In genomic region chr12:120265203-120265482, GRCh38 we compare ENCODE assay signal across 1 cellular context.
TF ChIP-seq lines count a peak whose summit lies in the region.

No MANE protein-coding gene starts in this region.

TF ChIP-seq in GM23338, 12 proteins besides CTCF, POLR2A, EP300 and RAD21 (continued from another document):
- TF ChIP-seq ZNF462 (CRISPR knock-in tag; IDR thresholded peaks at IDR 0.05) (no peak), EZH2 (IDR thresholded peaks at IDR 0.05; ENCODE audit: low read depth, unreplicated experiment) (no peak), NANOG (IDR thresholded peaks at IDR 0.05; ENCODE audit: borderline replicate concordance) (no peak)
